ENCODE assay signal across 1 cellular context in the genomic region with DNA sequence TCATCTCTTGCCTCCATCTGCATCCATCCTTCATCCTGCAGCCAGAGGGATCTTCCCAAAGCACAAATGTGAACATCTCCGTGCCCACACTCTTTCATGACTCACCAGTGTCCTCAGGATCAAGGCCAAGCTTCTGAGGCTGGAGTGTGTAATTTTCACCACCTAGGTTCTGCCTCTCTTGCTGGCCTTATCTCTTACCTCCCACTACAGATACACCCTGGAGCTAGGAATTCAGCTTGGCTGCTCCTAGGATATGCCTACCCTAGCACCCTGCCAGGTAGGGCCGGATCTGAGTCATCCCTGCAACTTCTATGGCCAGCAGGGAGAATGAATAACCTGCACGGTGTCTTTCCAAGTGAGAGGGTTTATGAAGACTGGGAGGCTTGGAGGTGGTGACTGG.
TF ChIP-seq lines count a peak whose summit lies in the region.

No MANE protein-coding gene starts in this region.

TF ChIP-seq in HCT116, 20 proteins besides CTCF, POLR2A, EP300 and RAD21 (continued from another document):
- TF ChIP-seq, protein P1, sequence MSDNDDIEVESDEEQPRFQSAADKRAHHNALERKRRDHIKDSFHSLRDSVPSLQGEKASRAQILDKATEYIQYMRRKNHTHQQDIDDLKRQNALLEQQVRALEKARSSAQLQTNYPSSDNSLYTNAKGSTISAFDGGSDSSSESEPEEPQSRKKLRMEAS (IDR thresholded peaks at IDR 0.05): no peak; the same call in 1 of the 2 replicates
- no peak for TF ChIP-seq SRF (IDR thresholded peaks at IDR 0.05; ENCODE audit: low read depth)
- no peak for TF ChIP-seq ZFX (IDR thresholded peaks at IDR 0.05)
- TF ChIP-seq ZNF274 (IDR thresholded peaks at IDR 0.05; ENCODE audit: low read depth, low read length): no peak
